In genomic region chr6:31721351-31722020, GRCh38 we compare ENCODE assay signal across 18 cellular contexts. TPM values are rescaled to one million over a fixed set of nuclear protein-coding genes. Genes with fewer than 3 reads are reported as not detected.
DNase-seq lines count a peak whose midpoint lies in the region; ATAC-seq, FAIRE-seq and TF ChIP-seq lines count a peak whose summit lies in the region.
"Had no signal": no experiment of that assay in that cellular context is flagged by ENCODE, and none has a peak within 500 bp of the region (broad histone marks: within the 10 kb centered on the region; RNA-seq: fewer than 3 reads in every experiment).

A gene with protein sequence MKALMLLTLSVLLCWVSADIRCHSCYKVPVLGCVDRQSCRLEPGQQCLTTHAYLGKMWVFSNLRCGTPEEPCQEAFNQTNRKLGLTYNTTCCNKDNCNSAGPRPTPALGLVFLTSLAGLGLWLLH (minus strand): TSS chr6:31721746. CDS start chr6:31721679, 67 bp downstream.

- H3K4me3 ChIP-seq in K562 (no peak within 1 kb of the TSS), lower lobe of right lung (no peak within 1 kb of the TSS)

- DNase-seq in activated naive CD8-positive, alpha-beta T cell treated with anti-CD3 and anti-CD28 coated beads for 36 hours: no peak
- no peak for DNase-seq in K562 (ENCODE audit: extremely low read depth in 1 of 4, low spot score in 3 of 4)
- DNase-seq in lower lobe of right lung: peak; percentile 13
- no peak for DNase-seq in stimulated activated naive CD8-positive, alpha-beta T cell treated with anti-CD3 and anti-CD28 coated beads, Interleukin-15, Interleukin-2, amounts not matched to agents 100 U/mL and 50 U/mL, for 24 hours
- no peak for DNase-seq in NCI-H2107 treated with DMSO at 0.1 percent for 48 hours (lab: John Stamatoyannopoulos, UW; ENCODE audit: unreplicated experiment)
- DNase-seq in NCI-H2171 treated with DMSO at 0.1 percent for 48 hours (lab: John Stamatoyannopoulos, UW): no peak
- DNase-seq: CD4-positive, alpha-beta memory T cell; DND-41; NCI-H1436 treated with DMSO at 0.1 percent for 48 hours; NCI-H2081; NCI-H2227 treated with DMSO at 0.1 percent for 48 hours; NCI-H526; NK-92 treated with Interleukin-12 subunit alpha and Interleukin-12 subunit beta, amount 100 ng/mL, for 24 hours; PC-3 had no signal

- no peaks in the 10 kb centered on the region for H3K79me2 ChIP-seq in K562 (ENCODE audit: control insufficient read depth, insufficient read depth, low read length)

- POLR2A ChIA-PET in K562 (lab: Yijun Ruan, JAX): interaction anchor here (0.6 to 15.0 kb wide), 10 partner anchors 10 to 367 kb away, joined by 3 to 236 read pairs (median 6); partner anchors contain the start of genes ABHD16A, CLIC1, CSNK2B and DDAH2

- H3K9ac ChIP-seq in K562 (ENCODE audit: insufficient read depth in 1 of 2, low read depth in 2 of 2, low read length in 2 of 2): peak within 1 kb of the TSS in 1 of 2 experiments; percentile 31; a peak in 1 of 4 replicates

- FAIRE-seq in K562 (lab: Jason Lieb, UNC): no peak
- FAIRE-seq: H54 had no signal

- intact Hi-C loops in K562 (cut with micrococcal nuclease) (no loop called here), lower lobe of right lung (cut with DNase I) (no loop called here)

- no peak within 1 kb of the TSS for H3K4me2 ChIP-seq in K562 (ENCODE audit: insufficient read depth, low read length)

- H4K20me1 ChIP-seq in K562 (replicated peaks; ENCODE audit: control insufficient read depth, insufficient read depth, low read length): no peaks in the 10 kb centered on the region

- CTCF ChIA-PET in K562 (lab: Yijun Ruan, JAX; ENCODE audit: low intra/inter-chr PET ratio): no interaction called here

- TF ChIP-seq RAD21 in K562 (CRISPR knock-in tag; conservative IDR thresholded peaks at IDR 0.05 in 1 of 2, IDR thresholded peaks at IDR 0.05 in 1 of 2): no peak

- in situ Hi-C loops in K562 (cut with MboI): no loop called here

- peak within 1 kb of the TSS; percentile 5 for H3K4me3 Mint-ChIP-seq in activated naive CD8-positive, alpha-beta T cell
- H3K4me3 Mint-ChIP-seq in activated naive CD8-positive, alpha-beta T cell treated with anti-CD3 and anti-CD28 coated beads for 36 hours: no peak within 1 kb of the TSS
- no peak within 1 kb of the TSS for H3K4me3 Mint-ChIP-seq in stimulated activated memory B cell treated with anti-CD40 and anti-IgM and Interleukin-4, amounts not matched to agents 10 μg/mL and 1 μg/mL and 100 μg/mL, for 72 hours
- H3K4me3 Mint-ChIP-seq: CD4-positive, alpha-beta memory T cell had no signal

- H3K27me3 Mint-ChIP-seq in activated naive CD8-positive, alpha-beta T cell: no peaks in the 10 kb centered on the region
- no peaks in the 10 kb centered on the region for H3K27me3 Mint-ChIP-seq in activated naive CD8-positive, alpha-beta T cell treated with anti-CD3 and anti-CD28 coated beads for 36 hours
- no peaks in the 10 kb centered on the region for H3K27me3 Mint-ChIP-seq in stimulated activated memory B cell treated with anti-CD40 and anti-IgM and Interleukin-4, amounts not matched to agents 10 μg/mL and 1 μg/mL and 100 μg/mL, for 72 hours

- no peaks in the 10 kb centered on the region for H3K9me3 ChIP-seq in K562 (replicated peaks; ENCODE audit: control insufficient read depth, insufficient read depth, low read depth, low read length)
- no peaks in the 10 kb centered on the region for H3K9me3 ChIP-seq in lower lobe of right lung

- H3K36me3 ChIP-seq in K562 (ENCODE audit: control insufficient read depth, insufficient read depth, low read length) (peaks cover 6% of the 10 kb centered on the region; the same call in 1 of the 3 replicates), lower lobe of right lung (peaks cover 5% of the 10 kb centered on the region)

- no TSS peak for BruUV-seq in K562 (replicated peaks; lab: Mats Ljungman, UMichigan)

- no peak within 1 kb of the TSS for H3K27ac ChIP-seq in K562 (ENCODE audit: extremely low read depth, low read depth, low read length)
- no peak within 1 kb of the TSS for H3K27ac ChIP-seq in lower lobe of right lung

- no peak for TF ChIP-seq CTCF in K562 (IDR thresholded peaks at IDR 0.05 in 2 of 3, conservative IDR thresholded peaks at IDR 0.05 in 1 of 3; ENCODE audit: insufficient read depth in 2 of 3, low read depth in 1 of 3, low read length in 3 of 3)
- TF ChIP-seq CTCF in lower lobe of right lung (IDR thresholded peaks at IDR 0.05): no peak

- H3K9me3 Mint-ChIP-seq in activated naive CD8-positive, alpha-beta T cell (ENCODE audit: low read depth): no peaks in the 10 kb centered on the region
- no peaks in the 10 kb centered on the region for H3K9me3 Mint-ChIP-seq in activated naive CD8-positive, alpha-beta T cell treated with anti-CD3 and anti-CD28 coated beads for 36 hours
- no peaks in the 10 kb centered on the region for H3K9me3 Mint-ChIP-seq in stimulated activated memory B cell treated with anti-CD40 and anti-IgM and Interleukin-4, amounts not matched to agents 10 μg/mL and 1 μg/mL and 100 μg/mL, for 72 hours
- H3K9me3 Mint-ChIP-seq: CD4-positive, alpha-beta memory T cell had no signal

- TF ChIP-seq EP300 in K562 (IDR thresholded peaks at IDR 0.05; ENCODE audit: low read length): no peak

- no peak for TF ChIP-seq POLR2A in K562 (conservative IDR thresholded peaks at IDR 0.05)

- H3K27me3 ChIP-seq in K562 (ENCODE audit: control insufficient read depth in 2 of 2, insufficient read depth in 2 of 2, low read length in 2 of 2) (no peaks in the 10 kb centered on the region), lower lobe of right lung (ENCODE audit: low read depth) (no peaks in the 10 kb centered on the region)

- peaks cover 26 to 31% of the 10 kb centered on the region in 2 experiments for H3K4me1 ChIP-seq in K562 (replicated peaks in 1 of 2; ENCODE audit: control insufficient read depth in 2 of 2, insufficient read depth in 2 of 2, low read length in 2 of 2)
- peaks cover 11% of the 10 kb centered on the region for H3K4me1 ChIP-seq in lower lobe of right lung

- H3K27ac Mint-ChIP-seq in activated naive CD8-positive, alpha-beta T cell: no peak within 1 kb of the TSS
- H3K27ac Mint-ChIP-seq in activated naive CD8-positive, alpha-beta T cell treated with anti-CD3 and anti-CD28 coated beads for 36 hours: no peak within 1 kb of the TSS
- H3K27ac Mint-ChIP-seq in stimulated activated memory B cell treated with anti-CD40 and anti-IgM and Interleukin-4, amounts not matched to agents 10 μg/mL and 1 μg/mL and 100 μg/mL, for 72 hours: peak within 1 kb of the TSS; percentile 1

- 15% methylated on average over 4 of the region's 4 CpGs for WGBS in K562 (ENCODE audit: insufficient coverage, low coverage, missing lambda C conversion rate)

- no peak within 1 kb of the TSS for H2AFZ ChIP-seq in K562 (ENCODE audit: low read depth, low read length)

- H3K36me3 Mint-ChIP-seq in activated naive CD8-positive, alpha-beta T cell: no peaks in the 10 kb centered on the region
- H3K36me3 Mint-ChIP-seq in activated naive CD8-positive, alpha-beta T cell treated with anti-CD3 and anti-CD28 coated beads for 36 hours: peaks cover 4% of the 10 kb centered on the region
- H3K36me3 Mint-ChIP-seq in stimulated activated memory B cell treated with anti-CD40 and anti-IgM and Interleukin-4, amounts not matched to agents 10 μg/mL and 1 μg/mL and 100 μg/mL, for 72 hours: peaks cover 16% of the 10 kb centered on the region

- peaks cover 17% of the 10 kb centered on the region for H3K4me1 Mint-ChIP-seq in activated naive CD8-positive, alpha-beta T cell (ENCODE audit: low read depth)
- peaks cover 9% of the 10 kb centered on the region for H3K4me1 Mint-ChIP-seq in activated naive CD8-positive, alpha-beta T cell treated with anti-CD3 and anti-CD28 coated beads for 36 hours
- H3K4me1 Mint-ChIP-seq in stimulated activated memory B cell treated with anti-CD40 and anti-IgM and Interleukin-4, amounts not matched to agents 10 μg/mL and 1 μg/mL and 100 μg/mL, for 72 hours: peaks cover 22% of the 10 kb centered on the region

- ATAC-seq in K562: no peak
- no peak for ATAC-seq in lower lobe of right lung
- no peak for ATAC-seq in stimulated activated memory B cell treated with anti-CD40 and anti-IgM and Interleukin-4, amounts not matched to agents 10 μg/mL and 1 μg/mL and 100 μg/mL, for 72 hours
- ATAC-seq in stimulated activated naive CD8-positive, alpha-beta T cell treated with anti-CD3 and anti-CD28 coated beads, Interleukin-15, Interleukin-2, amounts not matched to agents 100 U/mL and 50 U/mL, for 24 hours: no peak
- ATAC-seq: PC-3 had no signal

- no peaks in the 10 kb centered on the region for H3K9me1 ChIP-seq in K562 (ENCODE audit: control insufficient read depth, insufficient read depth, low read length)

TF ChIP-seq in K562, 482 proteins besides CTCF, POLR2A, EP300 and RAD21:
- 0 out of 2 replicates have a peak, but pooled peaks have one; percentile 26 for TF ChIP-seq TFAP4 (CRISPR knock-in tag; IDR thresholded peaks at IDR 0.05; ENCODE audit: borderline replicate concordance)
- TF ChIP-seq POLR2B (IDR thresholded peaks at IDR 0.05; ENCODE audit: low read depth, partially characterized antibody): no peak
TF ChIP-seq in K562: peak in this region for 1.

RNA-seq across cellular contexts. Expression of the gene that starts here (rescaled TPM):
- not detected for total RNA-seq in activated naive CD8-positive, alpha-beta T cell treated with anti-CD3 and anti-CD28 coated beads for 36 hours
- 2.3 and 4.9 TPM in 2 replicates for total RNA-seq in K562 (2011; cell fraction: chromatin; rRNA removed; ENCODE audit: low replicate concordance)
- 1.8 and 2.0 TPM in 2 replicates for total RNA-seq in K562 (2011; cell fraction: nucleolus; rRNA removed)
- 3.0 and 6.3 TPM in 2 replicates for total RNA-seq in K562 (2011; cell fraction: nucleoplasm; rRNA removed)
- total RNA-seq in K562 (2014; rRNA removed): not detected in 2 replicates
- total RNA-seq in K562 (2014; rRNA removed; fragmentation: Illumina TruSeq; extraction: Trizol): not detected in 2 replicates
- total RNA-seq in K562 (2015; rRNA removed; fragmentation: Illumina TruSeq; extraction: Trizol): not detected in 2 replicates
- 0.20 TPM in 1 of 2 replicates, not detected in the other for total RNA-seq in K562 (2021)
- 0.20 and 0.35 TPM in 2 replicates for polyA plus RNA-seq in K562 (2011; rRNA removed)
- 0.32 and 0.40 TPM in 2 replicates for polyA plus RNA-seq in K562 (2011; cell fraction: cytosol; rRNA removed)
- 2.0 and 2.1 TPM in 2 replicates for polyA plus RNA-seq in K562 (2011; cell fraction: nucleus; rRNA removed)
- 0.14 and 0.48 TPM in 2 replicates for polyA plus RNA-seq in K562 (2012)
- polyA plus RNA-seq in K562 (2014; fragmentation: Illumina TruSeq; extraction: Trizol): 0.33 TPM in 1 of 2 replicates, not detected in the other
- under 1 TPM in 1 of 2 experiments, not detected in 1; 0.06 TPM for polyA plus RNA-seq in K562 (2014; fragmentation: Nextera tagmentation; extraction: Ambion mirVana)
- polyA plus RNA-seq in K562 (2014; rRNA removed): 0.09 TPM in 1 of 2 replicates, not detected in the other
- polyA minus RNA-seq in K562 (2011; rRNA and poly(A)+ RNA removed): not detected in 2 replicates
- not detected in 2 replicates for polyA minus RNA-seq in K562 (2011; cell fraction: cytosol; rRNA and poly(A)+ RNA removed)
- polyA minus RNA-seq in K562 (2011; cell fraction: nucleus; rRNA and poly(A)+ RNA removed): 0.54 and 0.56 TPM in 2 replicates
- not detected for total RNA-seq in lower lobe of right lung
- total RNA-seq: CD4-positive, alpha-beta memory T cell; SK-MEL-5 had no signal
- polyA plus RNA-seq: CD4-positive, alpha-beta memory T cell had no signal

Comparison
In these comparisons a context has a peak if more than half of its experiments do, and no peak if none do; other contexts are left out.
1. Peak in DNase-seq in lower lobe of right lung; RNA of the gene not detected or under 1 TPM.